22 cellular contexts compared by ENCODE assay signal in genomic region chr9:96817973-96818372, GRCh38.
"Had no signal": no experiment of that assay in that cellular context is flagged by ENCODE, and none has a peak within 500 bp of the region (broad histone marks: within the 10 kb centered on the region; RNA-seq: fewer than 3 reads in every experiment).

No MANE protein-coding gene starts in this region.

- H3K27ac Mint-ChIP-seq: activated CD8-positive, alpha-beta T cell treated with anti-CD3 and anti-CD28 coated beads, Interleukin-2, amount 10 ng/mL, durations not matched to agents 7 days and 5 days; activated T-helper 1 cell treated with anti-CD3 and anti-CD28 coated beads, Interleukin-12 subunit alpha, Interleukin-12 subunit beta, Interleukin-2, Interleukin-4 antibody, amounts not matched to agents 30 ng/mL and 10 ng/mL and 1 ng/mL, durations not matched to agents 14 hours and 24 hours and 36 hours; memory B cell; naive thymus-derived CD8-positive, alpha-beta T cell; neural progenitor cell had no signal

- H3K4me3 Mint-ChIP-seq: activated CD8-positive, alpha-beta T cell treated with anti-CD3 and anti-CD28 coated beads, Interleukin-2, amount 10 ng/mL, durations not matched to agents 7 days and 5 days; activated T-helper 1 cell treated with anti-CD3 and anti-CD28 coated beads, Interleukin-12 subunit alpha, Interleukin-12 subunit beta, Interleukin-2, Interleukin-4 antibody, amounts not matched to agents 30 ng/mL and 10 ng/mL and 1 ng/mL, durations not matched to agents 14 hours and 24 hours and 36 hours; memory B cell; naive thymus-derived CD8-positive, alpha-beta T cell; neural progenitor cell had no signal

- H3K4me3 ChIP-seq: ascending aorta, esophagus muscularis mucosa, hepatocyte, neural progenitor cell, spleen, thyroid gland had no signal

- H3K4me1 Mint-ChIP-seq: memory B cell; naive thymus-derived CD8-positive, alpha-beta T cell; neural progenitor cell had no signal

- ATAC-seq: activated CD8-positive, alpha-beta T cell treated with anti-CD3 and anti-CD28 coated beads, Interleukin-2, amount 10 ng/mL, durations not matched to agents 7 days and 5 days; naive thymus-derived CD8-positive, alpha-beta T cell had no signal

- H3K27me3 ChIP-seq: adrenal gland, ascending aorta, brain microvascular endothelial cell, esophagus muscularis mucosa, hepatocyte, neural progenitor cell, spleen, thyroid gland had no signal

- H3K9ac ChIP-seq: neural progenitor cell had no signal

- H3K27me3 Mint-ChIP-seq: memory B cell; naive thymus-derived CD8-positive, alpha-beta T cell had no signal

- H3K4me1 ChIP-seq: adrenal gland, ascending aorta, esophagus muscularis mucosa, neural progenitor cell, spleen, thyroid gland had no signal

- DNase-seq: activated CD4-positive, alpha-beta T cell treated with anti-CD3 and anti-CD28 coated beads for 1 hour; activated CD4-positive, alpha-beta T cell treated with anti-CD3 and anti-CD28 coated beads, Interleukin-2, amount 50 U/mL, for 1 hour; activated CD8-positive, alpha-beta T cell treated with anti-CD3 and anti-CD28 coated beads, Interleukin-2, amount 10 ng/mL, durations not matched to agents 7 days and 5 days; activated gamma-delta T cell; activated naive CD4-positive, alpha-beta T cell treated with anti-CD3 and anti-CD28 coated beads, Interleukin-2, amount 50 U/mL, for 16 hours; adrenal gland; brain microvascular endothelial cell; caudate nucleus; effector memory CD4-positive, alpha-beta T cell; glutamatergic neuron; naive thymus-derived CD8-positive, alpha-beta T cell; spleen; stimulated activated CD4-positive, alpha-beta T cell treated with anti-CD3 and anti-CD28 coated beads, Interleukin-4, amount 100 ng/mL, for 1 hour; stimulated activated naive CD4-positive, alpha-beta T cell; thyroid gland; WERI-Rb-1 had no signal

- H3K27ac ChIP-seq: adrenal gland, ascending aorta, brain microvascular endothelial cell, esophagus muscularis mucosa, hepatocyte, neural progenitor cell, spleen, thyroid gland, WERI-Rb-1 had no signal

- H2AFZ ChIP-seq: hepatocyte, neural progenitor cell had no signal

- H3K4me2 ChIP-seq: hepatocyte, neural progenitor cell had no signal
